Comparison of ENCODE assay signal across 4 cellular contexts in the genomic region with DNA sequence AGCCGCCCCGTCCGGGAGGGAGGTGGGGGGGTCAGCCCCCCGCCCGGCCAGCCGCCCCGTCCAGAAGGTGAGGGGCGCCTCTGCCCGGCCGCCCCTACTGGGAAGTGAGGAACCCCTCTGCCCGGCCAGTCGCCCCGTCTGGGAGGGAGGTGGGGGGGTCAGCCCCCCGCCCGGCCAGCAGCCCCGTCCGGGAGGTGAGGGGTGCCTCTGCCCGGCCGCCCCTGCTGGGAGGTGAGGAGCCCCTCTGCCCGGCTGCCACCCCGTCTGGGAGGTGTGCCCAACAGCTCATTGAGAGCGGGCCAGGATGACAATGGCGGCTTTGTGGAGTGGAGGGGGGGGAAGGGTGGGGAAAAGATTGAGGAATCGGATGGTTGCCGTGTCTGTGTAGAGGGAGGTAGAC. TPM values are rescaled to one million over a fixed set of nuclear protein-coding genes. Genes with fewer than 3 reads are reported as not detected.
"Had no signal": no experiment of that assay in that cellular context is flagged by ENCODE, and none has a peak within 500 bp of the region (broad histone marks: within the 10 kb centered on the region; RNA-seq: fewer than 3 reads in every experiment).

No MANE protein-coding gene starts in this region.

RNA-seq across cellular contexts. Expression of a gene that starts 31.3 kb away (rescaled TPM):
- total RNA-seq: GM23248, H7, H9, HFFc6 had no signal
